21 cellular contexts compared by ENCODE assay signal in genomic region chr7:84536256-84536870, GRCh38.
DNase-seq lines count a peak whose midpoint lies in the region; ATAC-seq, FAIRE-seq and TF ChIP-seq lines count a peak whose summit lies in the region.
"Had no signal": no experiment of that assay in that cellular context is flagged by ENCODE, and none has a peak within 500 bp of the region (broad histone marks: within the 10 kb centered on the region; RNA-seq: fewer than 3 reads in every experiment).

No MANE protein-coding gene starts in this region.

- no peak overlapping the region for H3K4me2 ChIP-seq in mesendoderm (ENCODE audit: low read length)

- peak overlapping the region; percentile 14 for H3K18ac ChIP-seq in mesendoderm (ENCODE audit: low read length)

- no peak for ATAC-seq in GM19467 (IDR thresholded peaks at IDR 0.05; ENCODE audit: unreplicated experiment)
- ATAC-seq in HG02610 (IDR thresholded peaks at IDR 0.05; ENCODE audit: unreplicated experiment), result no peak
- no peak for ATAC-seq in HG03439 (IDR thresholded peaks at IDR 0.05; ENCODE audit: unreplicated experiment)
- ATAC-seq: activated CD8-positive, alpha-beta T cell treated with anti-CD3 and anti-CD28 coated beads for 36 hours; stimulated activated naive CD8-positive, alpha-beta T cell treated with anti-CD3 and anti-CD28 coated beads, Interleukin-15, Interleukin-2, amounts not matched to agents 100 U/mL and 50 U/mL, for 24 hours had no signal

- H3K27ac ChIP-seq in mesendoderm (ENCODE audit: low read depth, low read length) (no peak overlapping the region), kidney (ENCODE audit: low read depth in 2 of 2, low read length in 2 of 2) (no peak overlapping the region)
- H3K27ac ChIP-seq: parathyroid adenoma, upper lobe of left lung, WERI-Rb-1 had no signal

- H4K5ac ChIP-seq in mesendoderm (ENCODE audit: low read length), result no peak overlapping the region

- H3K4ac ChIP-seq in mesendoderm (ENCODE audit: low read depth, low read length), result no peak overlapping the region

- no peak overlapping the region for H2AK5ac ChIP-seq in mesendoderm (ENCODE audit: low read length)

- intact Hi-C loops in kidney (cut with DNase I), result no loop called here

- no peaks in the 10 kb centered on the region for H3K79me1 ChIP-seq in mesendoderm (ENCODE audit: low read length)

- TF ChIP-seq CTCF in cardiac fibroblast (IDR thresholded peaks at IDR 0.05; ENCODE audit: low read depth, low read length), result no peak
- TF ChIP-seq CTCF in kidney (IDR thresholded peaks at IDR 0.05; ENCODE audit: borderline replicate concordance, extremely low read depth, insufficient read depth), result no peak

- no peak overlapping the region for H2BK5ac ChIP-seq in mesendoderm (ENCODE audit: low read length)

- DNase-seq in Caki2 (ENCODE audit: low read depth) (peak; percentile 56), LoVo (ENCODE audit: low spot score) (peak; percentile 27), cardiac fibroblast (ENCODE audit: low read depth in 2 of 2) (peak; percentile 20 to 61), mesendoderm (peak; percentile 63), kidney (no peak)
- DNase-seq: activated CD8-positive, alpha-beta T cell treated with anti-CD3 and anti-CD28 coated beads for 36 hours; COR-L47; glutamatergic neuron; MM.1S; NCI-H2029; NCI-H526; OCI-M1; stimulated activated naive CD8-positive, alpha-beta T cell treated with anti-CD3 and anti-CD28 coated beads, Interleukin-15, Interleukin-2, amounts not matched to agents 100 U/mL and 50 U/mL, for 24 hours; upper lobe of left lung; WERI-Rb-1 had no signal

- no peak overlapping the region for H3K56ac ChIP-seq in mesendoderm (ENCODE audit: low read length)

- no peaks in the 10 kb centered on the region for H3K79me2 ChIP-seq in mesendoderm (ENCODE audit: control insufficient read depth, insufficient read depth, low read length)
- H3K79me2 ChIP-seq: parathyroid adenoma had no signal

- H3K4me3 ChIP-seq in cardiac fibroblast (replicated peaks in 1 of 2; ENCODE audit: low read depth in 2 of 2, low read length in 2 of 2) (no peak overlapping the region), mesendoderm (ENCODE audit: low read length) (no peak overlapping the region), kidney (ENCODE audit: low read length in 2 of 2) (peak overlapping the region in 1 of 2 donors; percentile 32)
- H3K4me3 ChIP-seq: upper lobe of left lung had no signal

- H2BK15ac ChIP-seq in mesendoderm (replicated peaks; ENCODE audit: low read depth), result peak overlapping the region; percentile 25

- no peaks in the 10 kb centered on the region for H3K27me3 ChIP-seq in mesendoderm (ENCODE audit: insufficient read depth, low read length, poor library complexity)
- H3K27me3 ChIP-seq: upper lobe of left lung had no signal

- no peak overlapping the region for H3K23ac ChIP-seq in mesendoderm (ENCODE audit: low read length)

- peaks cover 5% of the 10 kb centered on the region for H3K4me1 ChIP-seq in mesendoderm (ENCODE audit: control insufficient read depth, low read depth, low read length)
- H3K4me1 ChIP-seq in kidney (ENCODE audit: control insufficient read depth in 1 of 2, insufficient read depth in 1 of 2, low read depth in 1 of 2, low read length in 2 of 2), result peaks cover 0 to 9% of the 10 kb centered on the region in 2 donors
- H3K4me1 ChIP-seq: parathyroid adenoma, upper lobe of left lung had no signal

- no peak overlapping the region for H4K8ac ChIP-seq in mesendoderm (ENCODE audit: low read depth, low read length)

- H3K9me3 ChIP-seq in kidney (ENCODE audit: control insufficient read depth in 1 of 2, low read length in 2 of 2), result no peaks in the 10 kb centered on the region
- H3K9me3 ChIP-seq: upper lobe of left lung had no signal

- H3K36me3 ChIP-seq in mesendoderm (ENCODE audit: control insufficient read depth, insufficient read depth, low read length), result no peaks in the 10 kb centered on the region
- no peaks in the 10 kb centered on the region for H3K36me3 ChIP-seq in kidney (ENCODE audit: control insufficient read depth in 1 of 2, insufficient read depth in 2 of 2, low read length in 2 of 2)
- H3K36me3 ChIP-seq: upper lobe of left lung, WERI-Rb-1 had no signal

- in situ Hi-C loops in Caki2 (cut with HindIII; ENCODE audit: low pct_unique_long_range_greater_than_20kb, low sequenced_read_pairs), result no loop called here

- H3K9ac ChIP-seq in mesendoderm (ENCODE audit: low read length) (no peak overlapping the region), kidney (ENCODE audit: low read length in 2 of 2) (no peak overlapping the region)
- H3K9ac ChIP-seq: parathyroid adenoma had no signal

- no CpG with 5 or more reads among the region's 3 CpGs for WGBS in mesendoderm (ENCODE audit: extremely low coverage, insufficient coverage, low lambda C conversion rate)

- H2BK120ac ChIP-seq in mesendoderm (ENCODE audit: low read depth, low read length), result no peak overlapping the region

- FAIRE-seq in kidney (lab: Jason Lieb, UNC), result no peak
- FAIRE-seq: colon, HTR-8/SVneo had no signal
